In the genomic region with DNA sequence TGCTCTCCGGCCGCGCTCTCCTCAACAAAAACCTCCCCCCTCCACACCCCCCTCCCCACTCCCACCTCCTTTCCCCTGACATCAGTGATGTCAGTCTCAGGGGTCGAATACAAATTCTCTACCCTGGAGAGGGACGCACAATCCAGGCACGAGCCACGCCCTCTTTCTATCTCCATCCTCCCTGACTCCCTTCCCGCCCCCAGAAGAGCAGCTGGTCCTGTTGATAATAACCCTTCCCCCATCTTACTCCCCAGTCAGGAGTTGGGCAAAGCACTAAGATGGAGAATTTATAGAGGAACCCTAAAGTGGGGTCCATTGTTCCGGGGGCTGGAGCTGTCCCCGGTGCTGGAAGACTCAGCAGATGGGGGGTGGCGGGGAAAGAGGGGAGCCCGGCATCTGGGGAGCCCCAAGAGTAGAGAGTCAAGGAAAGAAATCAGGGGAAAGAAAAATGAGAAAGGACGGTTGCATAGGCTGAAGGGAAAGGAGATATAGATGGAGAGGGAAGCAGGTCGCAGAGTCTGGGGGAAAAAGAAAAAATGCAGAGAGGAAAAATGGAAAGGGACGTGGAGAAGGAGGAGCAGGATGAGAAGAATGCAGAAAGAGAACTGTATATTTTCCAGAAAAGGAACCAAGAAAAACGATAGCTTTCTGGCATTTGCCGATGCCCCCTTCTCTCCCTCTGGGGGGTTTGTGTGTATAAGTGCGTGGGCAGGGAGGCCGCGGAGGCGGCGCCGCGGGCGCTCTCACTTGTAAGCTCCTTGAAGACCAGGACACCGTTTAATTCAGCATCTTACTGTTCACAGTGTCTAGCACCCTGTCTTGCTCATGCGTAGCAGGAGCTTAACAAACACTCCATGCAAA, we compare ENCODE assay signal across 1 cellular context.
A peak's percentile ranks its signal among the peaks of the same experiment; 100 is the strongest.
TF ChIP-seq lines count a peak whose summit lies in the region.

A gene (minus strand): TSS at position 33 of the 861 bp plus-strand sequence. CDS start 783 bp downstream, outside the sequence.

TF ChIP-seq in HEK293, 187 proteins besides CTCF, POLR2A, EP300 and RAD21 (continued from another document and continues in another):
- TF ChIP-seq, protein P1, sequence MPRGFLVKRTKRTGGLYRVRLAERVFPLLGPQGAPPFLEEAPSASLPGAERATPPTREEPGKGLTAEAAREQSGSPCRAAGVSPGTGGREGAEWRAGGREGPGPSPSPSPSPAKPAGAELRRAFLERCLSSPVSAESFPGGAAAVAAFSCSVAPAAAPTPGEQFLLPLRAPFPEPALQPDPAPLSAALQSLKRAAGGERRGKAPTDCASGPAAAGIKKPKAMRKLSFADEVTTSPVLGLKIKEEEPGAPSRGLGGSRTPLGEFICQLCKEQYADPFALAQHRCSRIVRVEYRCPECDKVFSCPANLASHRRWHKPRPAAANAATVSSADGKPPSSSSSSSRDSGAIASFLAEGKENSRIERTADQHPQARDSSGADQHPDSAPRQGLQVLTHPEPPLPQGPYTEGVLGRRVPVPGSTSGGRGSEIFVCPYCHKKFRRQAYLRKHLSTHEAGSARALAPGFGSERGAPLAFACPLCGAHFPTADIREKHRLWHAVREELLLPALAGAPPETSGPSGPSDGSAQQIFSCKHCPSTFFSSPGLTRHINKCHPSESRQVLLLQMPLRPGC (tag by site-specific recombination; IDR thresholded peaks at IDR 0.05), result 0 out of 2 replicates have a peak, but pooled peaks have one; percentile 47
- TF ChIP-seq, protein P2, sequence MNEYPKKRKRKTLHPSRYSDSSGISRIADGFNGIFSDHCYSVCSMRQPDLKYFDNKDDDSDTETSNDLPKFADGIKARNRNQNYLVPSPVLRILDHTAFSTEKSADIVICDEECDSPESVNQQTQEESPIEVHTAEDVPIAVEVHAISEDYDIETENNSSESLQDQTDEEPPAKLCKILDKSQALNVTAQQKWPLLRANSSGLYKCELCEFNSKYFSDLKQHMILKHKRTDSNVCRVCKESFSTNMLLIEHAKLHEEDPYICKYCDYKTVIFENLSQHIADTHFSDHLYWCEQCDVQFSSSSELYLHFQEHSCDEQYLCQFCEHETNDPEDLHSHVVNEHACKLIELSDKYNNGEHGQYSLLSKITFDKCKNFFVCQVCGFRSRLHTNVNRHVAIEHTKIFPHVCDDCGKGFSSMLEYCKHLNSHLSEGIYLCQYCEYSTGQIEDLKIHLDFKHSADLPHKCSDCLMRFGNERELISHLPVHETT (tag by site-specific recombination; IDR thresholded peaks at IDR 0.05), result peak; percentile 35; the same call in 1 of the 2 replicates
- TF ChIP-seq HOXC10 (CRISPR knock-in tag; IDR thresholded peaks at IDR 0.05) (no peak), KLF1 (tag by site-specific recombination; IDR thresholded peaks at IDR 0.05) (peak; percentile 73), ZFP3 (tag by site-specific recombination; IDR thresholded peaks at IDR 0.05; ENCODE audit: low read depth) (no peak), ZNF19 (tag by site-specific recombination; IDR thresholded peaks at IDR 0.05; ENCODE audit: low read depth) (no peak), ZNF776 (tag by site-specific recombination; IDR thresholded peaks at IDR 0.05; ENCODE audit: borderline replicate concordance) (no peak), ZNF501 (tag by site-specific recombination; IDR thresholded peaks at IDR 0.05) (no peak), BCL11B (tag by site-specific recombination; IDR thresholded peaks at IDR 0.05; ENCODE audit: low read depth) (no peak), ZNF624 (tag by site-specific recombination; IDR thresholded peaks at IDR 0.05) (no peak), TRIM28 (IDR thresholded peaks at IDR 0.05; ENCODE audit: borderline replicate concordance, low read length) (no peak; the same call in 1 of the 2 replicates), KLF9 (tag by site-specific recombination; IDR thresholded peaks at IDR 0.05; ENCODE audit: low read depth) (peak; percentile 93), OVOL3 (tag by site-specific recombination; IDR thresholded peaks at IDR 0.05) (no peak), ZNF510 (tag by site-specific recombination; IDR thresholded peaks at IDR 0.05; ENCODE audit: insufficient replicate concordance) (no peak), ZNF426 (tag by site-specific recombination; IDR thresholded peaks at IDR 0.05) (no peak), ZNF785 (tag by site-specific recombination; IDR thresholded peaks at IDR 0.05) (no peak), MZF1 (tag by site-specific recombination; IDR thresholded peaks at IDR 0.05; ENCODE audit: borderline replicate concordance) (no peak), ZNF37A (tag by site-specific recombination; IDR thresholded peaks at IDR 0.05) (no peak), ZBTB20 (tag by site-specific recombination; IDR thresholded peaks at IDR 0.05) (no peak), ZNF112 (tag by site-specific recombination; IDR thresholded peaks at IDR 0.05) (no peak), ZNF843 (tag by site-specific recombination; IDR thresholded peaks at IDR 0.05) (no peak), ZNF610 (tag by site-specific recombination; IDR thresholded peaks at IDR 0.05; ENCODE audit: borderline replicate concordance) (no peak), ZNF596 (tag by site-specific recombination; IDR thresholded peaks at IDR 0.05) (no peak), ZNF521 (tag by site-specific recombination; IDR thresholded peaks at IDR 0.05) (no peak), ZNF76 (tag by site-specific recombination; IDR thresholded peaks at IDR 0.05; ENCODE audit: borderline replicate concordance, low read depth) (no peak), ZNF623 (tag by site-specific recombination; IDR thresholded peaks at IDR 0.05) (no peak), ZNF157 (tag by site-specific recombination; IDR thresholded peaks at IDR 0.05) (no peak), ZNF433 (tag by site-specific recombination; IDR thresholded peaks at IDR 0.05; ENCODE audit: low read depth) (no peak), ZNF707 (tag by site-specific recombination; IDR thresholded peaks at IDR 0.05) (no peak), ZNF175 (tag by site-specific recombination; IDR thresholded peaks at IDR 0.05) (no peak), ZNF654 (tag by site-specific recombination; IDR thresholded peaks at IDR 0.05; ENCODE audit: low read depth) (no peak; the same call in 1 of the 2 replicates), ZNF335 (tag by site-specific recombination; conservative IDR thresholded peaks at IDR 0.05) (peak; percentile 100), ZFHX2 (tag by site-specific recombination; conservative IDR thresholded peaks at IDR 0.05) (peak; percentile 69), MYNN (tag by site-specific recombination; IDR thresholded peaks at IDR 0.05; ENCODE audit: borderline replicate concordance) (no peak), ZNF350 (tag by site-specific recombination; IDR thresholded peaks at IDR 0.05) (no peak), GLI4 (tag by site-specific recombination; IDR thresholded peaks at IDR 0.05) (no peak), ZBTB8A (tag by site-specific recombination; IDR thresholded peaks at IDR 0.05) (peak; percentile 16; the same call in 1 of the 2 replicates), ZNF423 (tag by site-specific recombination; IDR thresholded peaks at IDR 0.05) (no peak), ZBTB1 (tag by site-specific recombination; IDR thresholded peaks at IDR 0.05) (no peak), WT1 (tag by site-specific recombination; IDR thresholded peaks at IDR 0.05) (peak; percentile 91)
- TF ChIP-seq, protein P3, sequence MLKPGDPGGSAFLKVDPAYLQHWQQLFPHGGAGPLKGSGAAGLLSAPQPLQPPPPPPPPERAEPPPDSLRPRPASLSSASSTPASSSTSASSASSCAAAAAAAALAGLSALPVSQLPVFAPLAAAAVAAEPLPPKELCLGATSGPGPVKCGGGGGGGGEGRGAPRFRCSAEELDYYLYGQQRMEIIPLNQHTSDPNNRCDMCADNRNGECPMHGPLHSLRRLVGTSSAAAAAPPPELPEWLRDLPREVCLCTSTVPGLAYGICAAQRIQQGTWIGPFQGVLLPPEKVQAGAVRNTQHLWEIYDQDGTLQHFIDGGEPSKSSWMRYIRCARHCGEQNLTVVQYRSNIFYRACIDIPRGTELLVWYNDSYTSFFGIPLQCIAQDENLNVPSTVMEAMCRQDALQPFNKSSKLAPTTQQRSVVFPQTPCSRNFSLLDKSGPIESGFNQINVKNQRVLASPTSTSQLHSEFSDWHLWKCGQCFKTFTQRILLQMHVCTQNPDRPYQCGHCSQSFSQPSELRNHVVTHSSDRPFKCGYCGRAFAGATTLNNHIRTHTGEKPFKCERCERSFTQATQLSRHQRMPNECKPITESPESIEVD (tag by site-specific recombination; IDR thresholded peaks at IDR 0.05), result no peak
- TF ChIP-seq, protein P4, sequence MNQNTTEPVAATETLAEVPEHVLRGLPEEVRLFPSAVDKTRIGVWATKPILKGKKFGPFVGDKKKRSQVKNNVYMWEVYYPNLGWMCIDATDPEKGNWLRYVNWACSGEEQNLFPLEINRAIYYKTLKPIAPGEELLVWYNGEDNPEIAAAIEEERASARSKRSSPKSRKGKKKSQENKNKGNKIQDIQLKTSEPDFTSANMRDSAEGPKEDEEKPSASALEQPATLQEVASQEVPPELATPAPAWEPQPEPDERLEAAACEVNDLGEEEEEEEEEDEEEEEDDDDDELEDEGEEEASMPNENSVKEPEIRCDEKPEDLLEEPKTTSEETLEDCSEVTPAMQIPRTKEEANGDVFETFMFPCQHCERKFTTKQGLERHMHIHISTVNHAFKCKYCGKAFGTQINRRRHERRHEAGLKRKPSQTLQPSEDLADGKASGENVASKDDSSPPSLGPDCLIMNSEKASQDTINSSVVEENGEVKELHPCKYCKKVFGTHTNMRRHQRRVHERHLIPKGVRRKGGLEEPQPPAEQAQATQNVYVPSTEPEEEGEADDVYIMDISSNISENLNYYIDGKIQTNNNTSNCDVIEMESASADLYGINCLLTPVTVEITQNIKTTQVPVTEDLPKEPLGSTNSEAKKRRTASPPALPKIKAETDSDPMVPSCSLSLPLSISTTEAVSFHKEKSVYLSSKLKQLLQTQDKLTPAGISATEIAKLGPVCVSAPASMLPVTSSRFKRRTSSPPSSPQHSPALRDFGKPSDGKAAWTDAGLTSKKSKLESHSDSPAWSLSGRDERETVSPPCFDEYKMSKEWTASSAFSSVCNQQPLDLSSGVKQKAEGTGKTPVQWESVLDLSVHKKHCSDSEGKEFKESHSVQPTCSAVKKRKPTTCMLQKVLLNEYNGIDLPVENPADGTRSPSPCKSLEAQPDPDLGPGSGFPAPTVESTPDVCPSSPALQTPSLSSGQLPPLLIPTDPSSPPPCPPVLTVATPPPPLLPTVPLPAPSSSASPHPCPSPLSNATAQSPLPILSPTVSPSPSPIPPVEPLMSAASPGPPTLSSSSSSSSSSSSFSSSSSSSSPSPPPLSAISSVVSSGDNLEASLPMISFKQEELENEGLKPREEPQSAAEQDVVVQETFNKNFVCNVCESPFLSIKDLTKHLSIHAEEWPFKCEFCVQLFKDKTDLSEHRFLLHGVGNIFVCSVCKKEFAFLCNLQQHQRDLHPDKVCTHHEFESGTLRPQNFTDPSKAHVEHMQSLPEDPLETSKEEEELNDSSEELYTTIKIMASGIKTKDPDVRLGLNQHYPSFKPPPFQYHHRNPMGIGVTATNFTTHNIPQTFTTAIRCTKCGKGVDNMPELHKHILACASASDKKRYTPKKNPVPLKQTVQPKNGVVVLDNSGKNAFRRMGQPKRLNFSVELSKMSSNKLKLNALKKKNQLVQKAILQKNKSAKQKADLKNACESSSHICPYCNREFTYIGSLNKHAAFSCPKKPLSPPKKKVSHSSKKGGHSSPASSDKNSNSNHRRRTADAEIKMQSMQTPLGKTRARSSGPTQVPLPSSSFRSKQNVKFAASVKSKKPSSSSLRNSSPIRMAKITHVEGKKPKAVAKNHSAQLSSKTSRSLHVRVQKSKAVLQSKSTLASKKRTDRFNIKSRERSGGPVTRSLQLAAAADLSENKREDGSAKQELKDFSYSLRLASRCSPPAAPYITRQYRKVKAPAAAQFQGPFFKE (tag by site-specific recombination; IDR thresholded peaks at IDR 0.05; ENCODE audit: borderline replicate concordance), result no peak
- TF ChIP-seq, protein P5, sequence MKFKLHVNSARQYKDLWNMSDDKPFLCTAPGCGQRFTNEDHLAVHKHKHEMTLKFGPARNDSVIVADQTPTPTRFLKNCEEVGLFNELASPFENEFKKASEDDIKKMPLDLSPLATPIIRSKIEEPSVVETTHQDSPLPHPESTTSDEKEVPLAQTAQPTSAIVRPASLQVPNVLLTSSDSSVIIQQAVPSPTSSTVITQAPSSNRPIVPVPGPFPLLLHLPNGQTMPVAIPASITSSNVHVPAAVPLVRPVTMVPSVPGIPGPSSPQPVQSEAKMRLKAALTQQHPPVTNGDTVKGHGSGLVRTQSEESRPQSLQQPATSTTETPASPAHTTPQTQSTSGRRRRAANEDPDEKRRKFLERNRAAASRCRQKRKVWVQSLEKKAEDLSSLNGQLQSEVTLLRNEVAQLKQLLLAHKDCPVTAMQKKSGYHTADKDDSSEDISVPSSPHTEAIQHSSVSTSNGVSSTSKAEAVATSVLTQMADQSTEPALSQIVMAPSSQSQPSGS (tag by site-specific recombination; IDR thresholded peaks at IDR 0.05; ENCODE audit: low read depth), result peak; percentile 83
- TF ChIP-seq, protein P6, sequence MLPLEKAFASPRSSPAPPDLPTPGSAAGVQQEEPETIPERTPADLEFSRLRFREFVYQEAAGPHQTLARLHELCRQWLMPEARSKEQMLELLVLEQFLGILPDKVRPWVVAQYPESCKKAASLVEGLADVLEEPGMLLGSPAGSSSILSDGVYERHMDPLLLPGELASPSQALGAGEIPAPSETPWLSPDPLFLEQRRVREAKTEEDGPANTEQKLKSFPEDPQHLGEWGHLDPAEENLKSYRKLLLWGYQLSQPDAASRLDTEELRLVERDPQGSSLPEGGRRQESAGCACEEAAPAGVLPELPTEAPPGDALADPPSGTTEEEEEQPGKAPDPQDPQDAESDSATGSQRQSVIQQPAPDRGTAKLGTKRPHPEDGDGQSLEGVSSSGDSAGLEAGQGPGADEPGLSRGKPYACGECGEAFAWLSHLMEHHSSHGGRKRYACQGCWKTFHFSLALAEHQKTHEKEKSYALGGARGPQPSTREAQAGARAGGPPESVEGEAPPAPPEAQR (tag by site-specific recombination; IDR thresholded peaks at IDR 0.05), result no peak; the same call in 1 of the 2 replicates
- TF ChIP-seq, protein P7, sequence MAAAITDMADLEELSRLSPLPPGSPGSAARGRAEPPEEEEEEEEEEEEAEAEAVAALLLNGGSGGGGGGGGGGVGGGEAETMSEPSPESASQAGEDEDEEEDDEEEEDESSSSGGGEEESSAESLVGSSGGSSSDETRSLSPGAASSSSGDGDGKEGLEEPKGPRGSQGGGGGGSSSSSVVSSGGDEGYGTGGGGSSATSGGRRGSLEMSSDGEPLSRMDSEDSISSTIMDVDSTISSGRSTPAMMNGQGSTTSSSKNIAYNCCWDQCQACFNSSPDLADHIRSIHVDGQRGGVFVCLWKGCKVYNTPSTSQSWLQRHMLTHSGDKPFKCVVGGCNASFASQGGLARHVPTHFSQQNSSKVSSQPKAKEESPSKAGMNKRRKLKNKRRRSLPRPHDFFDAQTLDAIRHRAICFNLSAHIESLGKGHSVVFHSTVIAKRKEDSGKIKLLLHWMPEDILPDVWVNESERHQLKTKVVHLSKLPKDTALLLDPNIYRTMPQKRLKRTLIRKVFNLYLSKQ (tag by site-specific recombination; IDR thresholded peaks at IDR 0.05; ENCODE audit: borderline replicate concordance), result no peak
- TF ChIP-seq, protein P8, sequence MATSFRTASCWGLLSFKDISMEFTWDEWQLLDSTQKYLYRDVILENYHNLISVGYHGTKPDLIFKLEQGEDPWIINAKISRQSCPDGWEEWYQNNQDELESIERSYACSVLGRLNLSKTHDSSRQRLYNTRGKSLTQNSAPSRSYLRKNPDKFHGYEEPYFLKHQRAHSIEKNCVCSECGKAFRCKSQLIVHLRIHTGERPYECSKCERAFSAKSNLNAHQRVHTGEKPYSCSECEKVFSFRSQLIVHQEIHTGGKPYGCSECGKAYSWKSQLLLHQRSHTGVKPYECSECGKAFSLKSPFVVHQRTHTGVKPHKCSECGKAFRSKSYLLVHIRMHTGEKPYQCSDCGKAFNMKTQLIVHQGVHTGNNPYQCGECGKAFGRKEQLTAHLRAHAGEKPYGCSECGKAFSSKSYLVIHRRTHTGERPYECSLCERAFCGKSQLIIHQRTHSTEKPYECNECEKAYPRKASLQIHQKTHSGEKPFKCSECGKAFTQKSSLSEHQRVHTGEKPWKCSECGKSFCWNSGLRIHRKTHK (tag by site-specific recombination; IDR thresholded peaks at IDR 0.05), result no peak
